In genomic region chr16:65745-66144, GRCh38 we compare ENCODE assay signal across 9 cellular contexts. TPM values are rescaled to one million over a fixed set of nuclear protein-coding genes. Genes with fewer than 3 reads are reported as not detected.
DNase-seq lines count a peak whose midpoint lies in the region; ATAC-seq and TF ChIP-seq lines count a peak whose summit lies in the region.
"Had no signal": no experiment of that assay in that cellular context is flagged by ENCODE, and none has a peak within 500 bp of the region (broad histone marks: within the 10 kb centered on the region; RNA-seq: fewer than 3 reads in every experiment).

No MANE protein-coding gene starts in this region.

- H3K27me3 Mint-ChIP-seq in neural progenitor cell (ENCODE audit: insufficient read depth, low read depth) = peaks cover 6% of the 10 kb centered on the region

- no peaks in the 10 kb centered on the region for H3K79me2 ChIP-seq in neural progenitor cell (ENCODE audit: low read depth)

- no peaks in the 10 kb centered on the region for H3K36me3 ChIP-seq in neural progenitor cell
- H3K36me3 ChIP-seq in stomach = peaks cover 37 to 43% (median 41%) of the 10 kb centered on the region in 4 donors

- H3K27me3 ChIP-seq in neural progenitor cell (no peaks in the 10 kb centered on the region), stomach (peaks cover 0 to under 1% (median 0%) of the 10 kb centered on the region in 3 donors)

- no peak for ATAC-seq in HG02763 (IDR thresholded peaks at IDR 0.05; ENCODE audit: unreplicated experiment)

- TF ChIP-seq EP300 in stomach (IDR thresholded peaks at IDR 0.05) = no peak

- no peaks in the 10 kb centered on the region for H3F3A ChIP-seq in neural progenitor cell (ENCODE audit: low read depth)

- 10 to 18% (median 17%) methylated on average over 14 to 17 of the region's 17 CpGs for WGBS in stomach, 5 donors

- no peak overlapping the region for H2AFZ ChIP-seq in neural progenitor cell (replicated peaks)

- H3K27ac Mint-ChIP-seq in neural progenitor cell = no peak overlapping the region
- H3K27ac Mint-ChIP-seq: dendritic cell treated with granulocyte-macrophage colony-stimulating factor and Interleukin-4, amounts not matched to agents 40 ng/mL and 50 ng/mL, for 4 days had no signal

- H3K27ac ChIP-seq in neural progenitor cell (no peak overlapping the region), stomach (no peak overlapping the region)

- no peak overlapping the region for H3K4me3 Mint-ChIP-seq in neural progenitor cell
- H3K4me3 Mint-ChIP-seq: dendritic cell treated with granulocyte-macrophage colony-stimulating factor and Interleukin-4, amounts not matched to agents 40 ng/mL and 50 ng/mL, for 4 days had no signal

- H3K36me3 Mint-ChIP-seq in neural progenitor cell = peaks cover 2% of the 10 kb centered on the region

- intact Hi-C loops in stomach (cut with DNase I; ENCODE audit: low total_unique reads) = no loop called here

- no peak overlapping the region for H3K4me2 ChIP-seq in neural progenitor cell

- DNase-seq in ELF-1 (ENCODE audit: low read depth, low spot score) = peak; percentile 89
- DNase-seq in LHCN-M2 (ENCODE audit: low read depth) = peak; percentile 63
- DNase-seq in RPMI7951 (ENCODE audit: low read depth) = peak; percentile 62
- DNase-seq in activated T-helper 1 cell treated with Interleukin-2 at 50 U/mL for 16 hours (ENCODE audit: low read depth) = peak; percentile 71
- peak; percentile 64 for DNase-seq in fibroblast of peridontal ligament (ENCODE audit: extremely low read depth)
- peak; percentile 87 for DNase-seq in neural progenitor cell (ENCODE audit: low spot score)
- peak; percentile 91 for DNase-seq in stomach

- H3K4me1 Mint-ChIP-seq in neural progenitor cell = peaks cover 23% of the 10 kb centered on the region

- H3K9ac ChIP-seq in neural progenitor cell = no peak overlapping the region

- H3K9me3 ChIP-seq in neural progenitor cell (ENCODE audit: low read depth) (no peaks in the 10 kb centered on the region), stomach (no peaks in the 10 kb centered on the region)

- H3K4me3 ChIP-seq in neural progenitor cell (no peak overlapping the region), stomach (no peak overlapping the region)

- no peaks in the 10 kb centered on the region for H3K9me3 Mint-ChIP-seq in neural progenitor cell
- H3K9me3 Mint-ChIP-seq: dendritic cell treated with granulocyte-macrophage colony-stimulating factor and Interleukin-4, amounts not matched to agents 40 ng/mL and 50 ng/mL, for 4 days had no signal

- H4K20me1 ChIP-seq in neural progenitor cell (ENCODE audit: low read depth) = peaks cover 24% of the 10 kb centered on the region

- no peak for TF ChIP-seq POLR2A in stomach (IDR thresholded peaks at IDR 0.05)

- H3K4me1 ChIP-seq in neural progenitor cell (peaks cover 12% of the 10 kb centered on the region), stomach (peaks cover 17 to 55% (median 39%) of the 10 kb centered on the region in 4 donors)

- peak; percentile 94 for TF ChIP-seq CTCF in neural progenitor cell (IDR thresholded peaks at IDR 0.05)
- peak in 6 of 7 experiments; percentile 63 to 98 (median 93) for TF ChIP-seq CTCF in stomach (IDR thresholded peaks at IDR 0.05)

RNA-seq across cellular contexts. Expression of gene RHBDF1, which starts 6.7 kb away (rescaled TPM):
- total RNA-seq in LHCN-M2 (2014; rRNA removed) (91.8 and 93.7 TPM in 2 replicates), neural progenitor cell (ENCODE audit: low replicate concordance) (11.0 and 24.4 TPM in 2 replicates), stomach (100 to 1,000 TPM in 1 of 5 donors, 10 to 100 TPM in 4; 13.4 to 185 (median 30.4) TPM)
- polyA plus RNA-seq in LHCN-M2 (2012) = 34.3 TPM
- total RNA-seq in RPMI7951 (2014; rRNA removed; shearing (Covaris generic)) = 14.6 and 19.9 TPM in 2 replicates
- polyA plus RNA-seq in stomach = 10 to 100 TPM; 10.2 to 38.3 (median 15.3) TPM

RNA-seq across cellular contexts. Expression of gene SNRNP25, which starts 12.1 kb away (rescaled TPM):
- 28.1 and 31.8 TPM in 2 replicates for total RNA-seq in LHCN-M2 (2014; rRNA removed)
- polyA plus RNA-seq in LHCN-M2 (2012) = 67.0 TPM
- 39.0 and 49.0 TPM in 2 replicates for total RNA-seq in RPMI7951 (2014; rRNA removed; shearing (Covaris generic))
- total RNA-seq in neural progenitor cell (ENCODE audit: low replicate concordance) = 43.6 and 49.8 TPM in 2 replicates
- total RNA-seq in stomach = 10 to 100 TPM in 3 of 5 donors, 1 to 10 TPM in 2; 2.3 to 22.9 (median 11.9) TPM
- polyA plus RNA-seq in stomach = 10 to 100 TPM; 30.2 to 40.2 (median 34.4) TPM

RNA-seq across cellular contexts. Expression of gene MPG, which starts 12.3 kb away (rescaled TPM):
- total RNA-seq in LHCN-M2 (2014; rRNA removed) = 254 and 304 TPM in 2 replicates
- 115 TPM for polyA plus RNA-seq in LHCN-M2 (2012)
- total RNA-seq in RPMI7951 (2014; rRNA removed; shearing (Covaris generic)) = 80.5 and 88.8 TPM in 2 replicates
- 21.2 and 63.4 TPM in 2 replicates for total RNA-seq in neural progenitor cell (ENCODE audit: low replicate concordance)
- total RNA-seq in stomach = 100 to 1,000 TPM in 1 of 5 donors, 10 to 100 TPM in 4; 33.3 to 102 (median 76.2) TPM
- 100 to 1,000 TPM in 2 of 3 donors, 10 to 100 TPM in 1; 90.6 to 112 (median 112) TPM for polyA plus RNA-seq in stomach

RNA-seq across cellular contexts. Expression of gene POLR3K, which starts 12.3 kb away (rescaled TPM):
- total RNA-seq in LHCN-M2 (2014; rRNA removed) = 4.0 and 6.7 TPM in 2 replicates
- 20.5 TPM for polyA plus RNA-seq in LHCN-M2 (2012)
- total RNA-seq in RPMI7951 (2014; rRNA removed; shearing (Covaris generic)) = 7.2 and 12.7 TPM in 2 replicates
- 9.2 and 11.0 TPM in 2 replicates for total RNA-seq in neural progenitor cell (ENCODE audit: low replicate concordance)
- total RNA-seq in stomach = 1 to 10 TPM in 3 of 5 donors, not detected in 2; 2.2 to 5.5 (median 3.6) TPM
- 10 to 100 TPM; 10.7 to 13.3 (median 10.9) TPM for polyA plus RNA-seq in stomach
